ENCODE assay signal across 8 cellular contexts in genomic region chr2:142767847-142768246, GRCh38.
"Had no signal": no experiment of that assay in that cellular context is flagged by ENCODE, and none has a peak within 500 bp of the region (broad histone marks: within the 10 kb centered on the region; RNA-seq: fewer than 3 reads in every experiment).

No MANE protein-coding gene starts in this region.

- ATAC-seq: GM23338 had no signal

- H3K27ac ChIP-seq: KMS-11 had no signal

- FAIRE-seq: H1, H54, HTR-8/SVneo had no signal

- H2AFZ ChIP-seq: GM23338 had no signal

- H3K9ac ChIP-seq: KMS-11 had no signal

- H3K4me2 ChIP-seq: GM23338, KMS-11 had no signal

- DNase-seq: H9, HCEC 1CT, KBM-7 had no signal

- H3K4me3 ChIP-seq: GM23338 had no signal
